In genomic region chr6:89198235-89198634, GRCh38 we compare ENCODE assay signal across 17 cellular contexts. TPM values are rescaled to one million over a fixed set of nuclear protein-coding genes. Genes with fewer than 3 reads are reported as not detected.
DNase-seq lines count a peak whose midpoint lies in the region; ATAC-seq and TF ChIP-seq lines count a peak whose summit lies in the region.
"Had no signal": no experiment of that assay in that cellular context is flagged by ENCODE, and none has a peak within 500 bp of the region (broad histone marks: within the 10 kb centered on the region; RNA-seq: fewer than 3 reads in every experiment).

No MANE protein-coding gene starts in this region.

- H3K27ac Mint-ChIP-seq in GM23338, result no peak overlapping the region
- H3K27ac Mint-ChIP-seq in WTC11, result no peak overlapping the region
- no peak overlapping the region for H3K27ac Mint-ChIP-seq in osteocyte (ENCODE audit: unreplicated experiment)
- no peak overlapping the region for H3K27ac Mint-ChIP-seq in stimulated activated naive CD8-positive, alpha-beta T cell treated with anti-CD3 and anti-CD28 coated beads, Interleukin-15, amount 100 ng/mL, for 72 hours

- H3K4me3 Mint-ChIP-seq in GM23338 (no peak overlapping the region), WTC11 (no peak overlapping the region), osteocyte (ENCODE audit: unreplicated experiment) (no peak overlapping the region)
- no peak overlapping the region for H3K4me3 Mint-ChIP-seq in stimulated activated naive CD8-positive, alpha-beta T cell treated with anti-CD3 and anti-CD28 coated beads, Interleukin-15, amount 100 ng/mL, for 72 hours

- H3K27me3 ChIP-seq in GM23338 (ENCODE audit: insufficient read depth), result no peaks in the 10 kb centered on the region
- H3K27me3 ChIP-seq: BLaER1 treated with 17β-estradiol and CSF1 and Interleukin-3, amounts not matched to agents 10 nM and 100 nM; SJCRH30 had no signal

- H3K4me1 Mint-ChIP-seq in GM23338 (peaks cover 6% of the 10 kb centered on the region; the same call in 1 of the 3 replicates), WTC11 (peaks cover 6% of the 10 kb centered on the region), osteocyte (ENCODE audit: unreplicated experiment) (no peaks in the 10 kb centered on the region)
- H3K4me1 Mint-ChIP-seq in stimulated activated naive CD8-positive, alpha-beta T cell treated with anti-CD3 and anti-CD28 coated beads, Interleukin-15, amount 100 ng/mL, for 72 hours, result no peaks in the 10 kb centered on the region

- intact Hi-C loops in cardiac septum (cut with DNase I), result no loop called here

- H3K36me3 Mint-ChIP-seq in GM23338 (ENCODE audit: low read depth) (peaks cover 14% of the 10 kb centered on the region), WTC11 (peaks cover 18% of the 10 kb centered on the region), osteocyte (ENCODE audit: unreplicated experiment) (no peaks in the 10 kb centered on the region)

- H3K27ac ChIP-seq in GM23338 (ENCODE audit: low read depth), result no peak overlapping the region
- H3K27ac ChIP-seq: BLaER1 treated with 17β-estradiol and CSF1 and Interleukin-3, amounts not matched to agents 10 nM and 100 nM; SJCRH30 had no signal

- H3K9me3 Mint-ChIP-seq in GM23338 (peaks cover 21% of the 10 kb centered on the region), WTC11 (peaks cover 30% of the 10 kb centered on the region), osteocyte (ENCODE audit: unreplicated experiment) (peaks cover 16% of the 10 kb centered on the region)
- H3K9me3 Mint-ChIP-seq in stimulated activated naive CD8-positive, alpha-beta T cell treated with anti-CD3 and anti-CD28 coated beads, Interleukin-15, amount 100 ng/mL, for 72 hours, result peaks cover 12 to 22% of the 10 kb centered on the region in 2 donors

- peak overlapping the region; percentile 56; the same call in 1 of the 2 replicates for H2AFZ ChIP-seq in GM23338

- no peak for ATAC-seq in GM23338
- peak; percentile 38 for ATAC-seq in WTC11
- no peak for ATAC-seq in stimulated activated naive CD8-positive, alpha-beta T cell treated with anti-CD3 and anti-CD28 coated beads, Interleukin-15, amount 100 ng/mL, for 72 hours
- ATAC-seq: Panc1 had no signal

- in situ Hi-C loops in KBM-7 (cut with MboI; ENCODE audit: low pct_unique_long_range_greater_than_20kb, low sequenced_read_pairs), result no loop called here

- POLR2A ChIA-PET in WTC11 (lab: Charles Lee), result no interaction called here

- H3K27me3 Mint-ChIP-seq in GM23338 (ENCODE audit: insufficient read depth, low read depth, poor library complexity) (peaks cover 5% of the 10 kb centered on the region), WTC11 (ENCODE audit: low read depth) (peaks cover 6% of the 10 kb centered on the region), osteocyte (ENCODE audit: unreplicated experiment) (peaks cover 8% of the 10 kb centered on the region)
- H3K27me3 Mint-ChIP-seq in stimulated activated naive CD8-positive, alpha-beta T cell treated with anti-CD3 and anti-CD28 coated beads, Interleukin-15, amount 100 ng/mL, for 72 hours, result no peaks in the 10 kb centered on the region

- no peak overlapping the region for H3K4me2 ChIP-seq in GM23338
- H3K4me2 ChIP-seq: BLaER1 treated with 17β-estradiol and CSF1 and Interleukin-3, amounts not matched to agents 10 nM and 100 nM had no signal

- CTCF ChIA-PET in WTC11 (lab: Charles Lee), result no interaction called here

- H3K79me2 ChIP-seq in GM23338 (replicated peaks; ENCODE audit: insufficient read depth), result no peaks in the 10 kb centered on the region

- no peaks in the 10 kb centered on the region for H3F3A ChIP-seq in GM23338 (replicated peaks; ENCODE audit: low read depth)

- no peak for TF ChIP-seq CTCF in GM23338 (conservative IDR thresholded peaks at IDR 0.05; ENCODE audit: low read depth in 2 of 2)
- TF ChIP-seq CTCF in WTC11 (IDR thresholded peaks at IDR 0.05), result no peak
- no peak for TF ChIP-seq CTCF in osteocyte (IDR thresholded peaks at IDR 0.05)

- H3K9me2 ChIP-seq in GM23338 (ENCODE audit: insufficient read depth), result no peaks in the 10 kb centered on the region

- no peak overlapping the region for H3K4me3 ChIP-seq in GM23338
- H3K4me3 ChIP-seq: BLaER1 treated with 17β-estradiol and CSF1 and Interleukin-3, amounts not matched to agents 10 nM and 100 nM; HAP-1; SJCRH30 had no signal

- H3K36me3 ChIP-seq in GM23338 (ENCODE audit: insufficient read depth), result no peaks in the 10 kb centered on the region
- H3K36me3 ChIP-seq: BLaER1 treated with 17β-estradiol and CSF1 and Interleukin-3, amounts not matched to agents 10 nM and 100 nM; HAP-1; SJCRH30 had no signal

- DNase-seq in GM23338 (ENCODE audit: low spot score), result no peak
- DNase-seq in KBM-7, result peak; percentile 12
- DNase-seq in WTC11 (ENCODE audit: low spot score), result no peak
- DNase-seq in osteocyte (ENCODE audit: extremely low spot score, unreplicated experiment), result peak; percentile 15
- DNase-seq in stimulated activated naive CD8-positive, alpha-beta T cell treated with anti-CD3 and anti-CD28 coated beads, Interleukin-15, amount 100 ng/mL, for 72 hours, result no peak
- no peak for DNase-seq in NOMO-1 treated with DMSO at 0.1 percent for 48 hours (lab: John Stamatoyannopoulos, UW; ENCODE audit: unreplicated experiment)
- no peak for DNase-seq in cardiac septum (ENCODE audit: low spot score)
- DNase-seq: MM.1S, NCI-H1105, NCI-H2081, NCI-H82, SJCRH30 had no signal

- H3K4me1 ChIP-seq in GM23338 (ENCODE audit: insufficient read depth), result no peaks in the 10 kb centered on the region; the same call in 1 of the 2 replicates
- H3K4me1 ChIP-seq: BLaER1 treated with 17β-estradiol and CSF1 and Interleukin-3, amounts not matched to agents 10 nM and 100 nM; HAP-1 had no signal

- no peaks in the 10 kb centered on the region for H4K20me1 ChIP-seq in GM23338 (replicated peaks; ENCODE audit: insufficient read depth)
- H4K20me1 ChIP-seq: BLaER1 treated with 17β-estradiol and CSF1 and Interleukin-3, amounts not matched to agents 10 nM and 100 nM had no signal

TF ChIP-seq in GM23338, 12 proteins besides CTCF, POLR2A, EP300 and RAD21 (continues in another document):
- TF ChIP-seq EZH2phosphoT487 (IDR thresholded peaks at IDR 0.05; ENCODE audit: unreplicated experiment), result no peak

TF ChIP-seq in WTC11, 78 proteins besides CTCF, POLR2A, EP300 and RAD21 (continues in another document):
- no peak for TF ChIP-seq SP1 (CRISPR knock-in tag; conservative IDR thresholded peaks at IDR 0.05)
- TF ChIP-seq, protein P1, sequence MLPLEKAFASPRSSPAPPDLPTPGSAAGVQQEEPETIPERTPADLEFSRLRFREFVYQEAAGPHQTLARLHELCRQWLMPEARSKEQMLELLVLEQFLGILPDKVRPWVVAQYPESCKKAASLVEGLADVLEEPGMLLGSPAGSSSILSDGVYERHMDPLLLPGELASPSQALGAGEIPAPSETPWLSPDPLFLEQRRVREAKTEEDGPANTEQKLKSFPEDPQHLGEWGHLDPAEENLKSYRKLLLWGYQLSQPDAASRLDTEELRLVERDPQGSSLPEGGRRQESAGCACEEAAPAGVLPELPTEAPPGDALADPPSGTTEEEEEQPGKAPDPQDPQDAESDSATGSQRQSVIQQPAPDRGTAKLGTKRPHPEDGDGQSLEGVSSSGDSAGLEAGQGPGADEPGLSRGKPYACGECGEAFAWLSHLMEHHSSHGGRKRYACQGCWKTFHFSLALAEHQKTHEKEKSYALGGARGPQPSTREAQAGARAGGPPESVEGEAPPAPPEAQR (CRISPR knock-in tag; IDR thresholded peaks at IDR 0.05), result no peak
- no peak for TF ChIP-seq ZNF317 (CRISPR knock-in tag; IDR thresholded peaks at IDR 0.05; ENCODE audit: borderline replicate concordance, low read depth)
- TF ChIP-seq, protein P2, sequence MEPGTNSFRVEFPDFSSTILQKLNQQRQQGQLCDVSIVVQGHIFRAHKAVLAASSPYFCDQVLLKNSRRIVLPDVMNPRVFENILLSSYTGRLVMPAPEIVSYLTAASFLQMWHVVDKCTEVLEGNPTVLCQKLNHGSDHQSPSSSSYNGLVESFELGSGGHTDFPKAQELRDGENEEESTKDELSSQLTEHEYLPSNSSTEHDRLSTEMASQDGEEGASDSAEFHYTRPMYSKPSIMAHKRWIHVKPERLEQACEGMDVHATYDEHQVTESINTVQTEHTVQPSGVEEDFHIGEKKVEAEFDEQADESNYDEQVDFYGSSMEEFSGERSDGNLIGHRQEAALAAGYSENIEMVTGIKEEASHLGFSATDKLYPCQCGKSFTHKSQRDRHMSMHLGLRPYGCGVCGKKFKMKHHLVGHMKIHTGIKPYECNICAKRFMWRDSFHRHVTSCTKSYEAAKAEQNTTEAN (CRISPR knock-in tag; IDR thresholded peaks at IDR 0.05), result no peak
- no peak for TF ChIP-seq MLX (CRISPR knock-in tag; IDR thresholded peaks at IDR 0.05)
- TF ChIP-seq CDX4 (CRISPR knock-in tag; IDR thresholded peaks at IDR 0.05; ENCODE audit: borderline replicate concordance), result no peak
- no peak for TF ChIP-seq PREB (CRISPR knock-in tag; IDR thresholded peaks at IDR 0.05; ENCODE audit: borderline replicate concordance)

RNA-seq across cellular contexts. Expression of gene GABRR1, which starts 18.9 kb away (rescaled TPM):
- total RNA-seq in GM23338 (2014; rRNA removed; shearing (Covaris generic)), result 0.14 and 0.16 TPM in 2 replicates
- 0.12 and 0.37 TPM in 2 replicates for polyA plus RNA-seq in GM23338 (2016; fragmentation: Nextera tagmentation; extraction: Ambion mirVana)
- 0.23 to 0.30 TPM (median 0.24 TPM) in 3 replicates for total RNA-seq in WTC11 (2021)
- total RNA-seq in osteocyte, result not detected in 2 replicates
- total RNA-seq in cardiac septum, result not detected
- total RNA-seq: LHCN-M2, NCI-H460 had no signal

RNA-seq across cellular contexts. Expression of gene PM20D2, which starts 52.4 kb away (rescaled TPM):
- total RNA-seq in GM23338 (2014; rRNA removed; shearing (Covaris generic)), result 10.2 and 13.9 TPM in 2 replicates
- 3.4 and 4.4 TPM in 2 replicates for polyA plus RNA-seq in GM23338 (2016; fragmentation: Nextera tagmentation; extraction: Ambion mirVana)
- total RNA-seq in WTC11 (2021) (4.8 to 5.1 TPM (median 4.9 TPM) in 3 replicates), osteocyte (7.9 and 9.2 TPM in 2 replicates), cardiac septum (13.0 TPM)

Comparison
In these comparisons a context has a peak if more than half of its experiments do, and no peak if none do; other contexts are left out.
1. DNase-seq: peak in KBM-7 (single experiment) and osteocyte (single experiment); none in GM23338 (single experiment), WTC11 (single experiment), stimulated activated naive CD8-positive, alpha-beta T cell treated with anti-CD3 and anti-CD28 coated beads, Interleukin-15, amount 100 ng/mL, for 72 hours (0 of 2), NOMO-1 treated with DMSO at 0.1 percent for 48 hours (single experiment) and cardiac septum (single experiment).